ENCODE assay signal across 1 cellular context in genomic region chr17:38444151-38444550, GRCh38.
TF ChIP-seq lines count a peak whose summit lies in the region.

No MANE protein-coding gene starts in this region.

TF ChIP-seq in IMR-90, 13 proteins besides CTCF, POLR2A, EP300 and RAD21:
- TF ChIP-seq NFE2L2 (IDR thresholded peaks at IDR 0.05; ENCODE audit: low read depth, low read length), result no peak
- peak; percentile 98 for TF ChIP-seq SMC3 (IDR thresholded peaks at IDR 0.05; ENCODE audit: low read depth, low read length)
- TF ChIP-seq MXI1 (IDR thresholded peaks at IDR 0.05; ENCODE audit: borderline replicate concordance, low read depth, low read length), result no peak
- peak; percentile 62; the same call in 1 of the 2 replicates for TF ChIP-seq MAZ (IDR thresholded peaks at IDR 0.05; ENCODE audit: borderline replicate concordance, low read depth, low read length)
- no peak for TF ChIP-seq CHD1 (IDR thresholded peaks at IDR 0.05; ENCODE audit: low read depth, low read length)
- no peak for TF ChIP-seq CEBPB (IDR thresholded peaks at IDR 0.05; ENCODE audit: low read depth, low read length)
- TF ChIP-seq RCOR1 (IDR thresholded peaks at IDR 0.05; ENCODE audit: insufficient replicate concordance, low read length), result no peak
- no peak for TF ChIP-seq RFX5 (IDR thresholded peaks at IDR 0.05; ENCODE audit: low read depth, low read length)
- no peak for TF ChIP-seq MAFK (IDR thresholded peaks at IDR 0.05; ENCODE audit: low read depth, low read length)
- no peak for TF ChIP-seq FOS (IDR thresholded peaks at IDR 0.05; ENCODE audit: low read depth, low read length)
- TF ChIP-seq ELK1 (IDR thresholded peaks at IDR 0.05; ENCODE audit: borderline replicate concordance, low read depth, low read length), result no peak
- no peak for TF ChIP-seq BHLHE40 (IDR thresholded peaks at IDR 0.05; ENCODE audit: low read depth, low read length)
- TF ChIP-seq USF2 (IDR thresholded peaks at IDR 0.05; ENCODE audit: low read depth, low read length), result peak; percentile 7; the same call in 1 of the 2 replicates
